14 cellular contexts compared by ENCODE assay signal in the genomic region with DNA sequence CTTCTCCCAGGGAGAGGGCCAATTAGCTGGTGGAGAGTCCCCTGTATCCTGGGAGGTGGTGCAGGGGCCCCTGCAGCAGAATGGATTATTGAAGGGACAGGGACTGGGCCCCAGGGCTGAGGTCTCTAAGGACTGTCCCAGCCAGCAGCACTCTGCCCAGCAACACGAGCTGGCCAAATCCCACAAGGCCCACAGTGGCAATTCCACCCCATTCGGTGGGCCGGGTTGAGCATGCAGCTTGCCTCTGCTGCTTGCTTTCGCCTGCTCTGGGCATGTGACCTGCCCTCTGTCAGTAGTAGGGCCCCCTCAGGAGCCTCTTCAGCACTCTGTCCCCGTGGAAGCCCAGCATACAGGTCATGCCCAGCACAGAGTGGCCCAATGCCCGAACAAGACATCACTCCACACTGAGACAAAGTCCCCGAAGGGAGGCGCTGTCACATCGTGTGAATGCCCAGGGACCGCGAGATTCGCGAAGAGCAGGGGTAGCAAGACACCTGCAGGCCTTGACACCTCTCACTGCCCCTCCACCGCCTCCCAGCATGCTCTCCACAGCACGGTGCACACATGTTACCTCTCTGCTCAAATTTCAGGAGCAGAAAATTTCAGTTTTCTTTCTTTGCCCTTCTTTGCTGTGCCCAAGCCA.
DNase-seq lines count a peak whose midpoint lies in the region; TF ChIP-seq lines count a peak whose summit lies in the region.
"Had no signal": no experiment of that assay in that cellular context is flagged by ENCODE, and none has a peak within 500 bp of the region (broad histone marks: within the 10 kb centered on the region; RNA-seq: fewer than 3 reads in every experiment).

No MANE protein-coding gene starts in this region.

- peak overlapping the region; percentile 58; the same call in 1 of the 2 replicates for H3K9ac ChIP-seq in KMS-11

- no peaks in the 10 kb centered on the region for H4K20me1 ChIP-seq in KMS-11 (ENCODE audit: insufficient read depth)

- H3K4me1 ChIP-seq in KMS-11 (ENCODE audit: low read depth, poor library complexity, severe bottlenecking) (peaks cover 24% of the 10 kb centered on the region), iPS DF 6.9 (ENCODE audit: control insufficient read depth, insufficient read depth, low read length) (peaks cover 3% of the 10 kb centered on the region; the same call in 1 of the 2 replicates), adrenal gland (replicated peaks in 1 of 2) (no peaks in the 10 kb centered on the region), Peyer's patch (peaks cover 0 to 10% (median 0%) of the 10 kb centered on the region in 4 donors)

- TF ChIP-seq POLR2A in adrenal gland (IDR thresholded peaks at IDR 0.05) = no peak
- no peak for TF ChIP-seq POLR2A in Peyer's patch (IDR thresholded peaks at IDR 0.05)

- H3K27ac ChIP-seq in C4-2B = peak overlapping the region; percentile 36; the same call in 1 of the 2 replicates
- peak overlapping the region; percentile 76 for H3K27ac ChIP-seq in KMS-11
- no peak overlapping the region for H3K27ac ChIP-seq in iPS DF 6.9 (ENCODE audit: low read length)
- no peak overlapping the region for H3K27ac ChIP-seq in adrenal gland
- peak overlapping the region in 2 of 4 donors; percentile 85 to 94 for H3K27ac ChIP-seq in Peyer's patch
- H3K27ac ChIP-seq: brain microvascular endothelial cell, testis had no signal

- DNase-seq in NCI-H510A treated with DMSO at 0.1 percent for 48 hours (lab: John Stamatoyannopoulos, UW) (peak; percentile 30), iPS DF 6.9 (ENCODE audit: low read depth, low spot score) (peak; percentile 11), adrenal gland (no peak), NCI-H1694 treated with DMSO at 0.1 percent for 48 hours (lab: John Stamatoyannopoulos, UW) (no peak), NCI-H82 treated with DMSO at 0.1 percent for 48 hours (lab: John Stamatoyannopoulos, UW; ENCODE audit: unreplicated experiment) (no peak), Peyer's patch (no peak)
- DNase-seq: activated naive CD4-positive, alpha-beta T cell treated with anti-CD3 and anti-CD28 coated beads for 36 hours; brain microvascular endothelial cell; effector memory CD8-positive, alpha-beta T cell; foreskin melanocyte; midbrain had no signal

- no peak overlapping the region for H3K4me3 ChIP-seq in KMS-11 (IDR thresholded peaks at IDR 0.05; ENCODE audit: insufficient read depth, low read depth, low read length)
- no peak overlapping the region for H3K4me3 ChIP-seq in iPS DF 6.9 (ENCODE audit: low read length)
- H3K4me3 ChIP-seq in adrenal gland = no peak overlapping the region
- no peak overlapping the region for H3K4me3 ChIP-seq in Peyer's patch
- H3K4me3 ChIP-seq: testis had no signal

- H3K27me3 ChIP-seq in KMS-11 (ENCODE audit: insufficient read depth, low read depth) (no peaks in the 10 kb centered on the region), iPS DF 6.9 (ENCODE audit: control insufficient read depth, insufficient read depth, low read length) (no peaks in the 10 kb centered on the region), adrenal gland (no peaks in the 10 kb centered on the region), Peyer's patch (no peaks in the 10 kb centered on the region)
- H3K27me3 ChIP-seq: brain microvascular endothelial cell, testis had no signal

- H3K79me2 ChIP-seq in KMS-11 (ENCODE audit: insufficient read depth, low read depth) = no peaks in the 10 kb centered on the region

- H3K4me2 ChIP-seq in KMS-11 = peak overlapping the region; percentile 84

- TF ChIP-seq CTCF in C4-2B (conservative IDR thresholded peaks at IDR 0.05) = no peak
- no peak for TF ChIP-seq CTCF in KMS-11 (conservative IDR thresholded peaks at IDR 0.05; ENCODE audit: low read depth, low read length)
- TF ChIP-seq CTCF in adrenal gland (IDR thresholded peaks at IDR 0.05) = no peak
- no peak for TF ChIP-seq CTCF in Peyer's patch (IDR thresholded peaks at IDR 0.05)

- peak overlapping the region; percentile 85 for H2AFZ ChIP-seq in KMS-11 (ENCODE audit: low read depth)

- H3K9me3 ChIP-seq in iPS DF 6.9 (ENCODE audit: control insufficient read depth, insufficient read depth, low read length) (no peaks in the 10 kb centered on the region), adrenal gland (replicated peaks in 1 of 3) (no peaks in the 10 kb centered on the region), Peyer's patch (no peaks in the 10 kb centered on the region)
- H3K9me3 ChIP-seq: testis had no signal

- intact Hi-C loops in adrenal gland (cut with DNase I) = no loop called here

- WGBS in iPS DF 6.9 (ENCODE audit: insufficient coverage, insufficient read length) = no CpG with 5 or more reads among the region's 15 CpGs
- WGBS in adrenal gland, 4 donors = 82 to 89% (median 86%) methylated on average over 10 to 15 of the region's 15 CpGs

- H3K36me3 ChIP-seq in KMS-11 (ENCODE audit: insufficient read depth) (no peaks in the 10 kb centered on the region), iPS DF 6.9 (ENCODE audit: control insufficient read depth, insufficient read depth, low read length) (no peaks in the 10 kb centered on the region), adrenal gland (replicated peaks in 1 of 2) (no peaks in the 10 kb centered on the region), Peyer's patch (no peaks in the 10 kb centered on the region)
- H3K36me3 ChIP-seq: brain microvascular endothelial cell had no signal

Comparison
In these comparisons a context has a peak if more than half of its experiments do, and no peak if none do; other contexts are left out.
1. H3K27ac ChIP-seq: peak in C4-2B (single experiment) and KMS-11 (single experiment); none in iPS DF 6.9 (single experiment) and adrenal gland (0 of 5).
2. DNase-seq: peak in NCI-H510A treated with DMSO at 0.1 percent for 48 hours (single experiment) and iPS DF 6.9 (single experiment); none in adrenal gland (0 of 7), NCI-H1694 treated with DMSO at 0.1 percent for 48 hours (single experiment), NCI-H82 treated with DMSO at 0.1 percent for 48 hours (single experiment) and Peyer's patch (0 of 3).